1 cellular context compared by ENCODE assay signal in the genomic region with DNA sequence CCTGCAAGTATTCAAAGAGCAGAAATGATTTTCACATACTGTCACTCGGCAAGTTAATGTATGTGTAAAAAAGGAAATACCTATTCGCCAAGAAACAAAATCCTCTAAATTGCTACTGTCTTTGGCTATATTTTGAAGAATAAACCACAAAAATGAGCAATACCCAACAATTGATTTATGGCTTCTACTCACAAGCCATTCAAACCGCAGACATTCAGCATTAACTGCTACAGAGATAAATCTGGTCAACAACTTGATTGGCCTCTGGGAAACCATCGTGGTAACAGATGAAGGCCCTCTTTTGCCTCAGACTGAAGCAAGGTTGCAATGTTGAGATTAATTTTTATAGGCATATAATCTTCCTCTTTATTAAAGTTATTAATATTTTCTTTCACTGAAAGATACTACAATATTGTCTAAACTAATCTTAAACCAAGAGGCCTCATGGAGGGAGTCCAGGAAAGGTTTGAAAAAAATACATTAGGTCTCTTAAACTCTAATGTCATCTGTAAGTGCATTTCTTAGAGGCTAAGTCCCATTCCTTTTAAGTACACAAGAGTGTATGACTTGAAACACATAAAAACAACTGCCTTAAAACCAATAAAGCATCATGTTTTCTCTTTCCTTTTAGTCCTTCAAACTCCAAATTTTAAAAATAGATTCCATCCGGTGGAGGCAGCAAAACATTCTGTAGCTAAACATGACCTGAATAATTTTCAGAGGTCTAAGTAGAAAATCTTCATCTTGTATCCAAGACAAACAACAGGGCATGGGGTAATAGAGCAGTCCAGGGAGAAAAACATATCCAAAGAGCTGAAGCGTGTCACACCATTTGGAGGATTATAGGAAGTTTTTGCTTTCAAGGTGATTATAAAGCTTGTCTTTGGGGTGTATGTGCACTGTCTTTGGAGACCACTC.
TF ChIP-seq lines count a peak whose summit lies in the region.

No MANE protein-coding gene starts in this region.

TF ChIP-seq in endothelial cell of umbilical vein, 7 proteins besides CTCF, POLR2A, EP300 and RAD21:
- no peak for TF ChIP-seq POLR2AphosphoS5 (IDR thresholded peaks at IDR 0.05; ENCODE audit: insufficient read depth, low read depth, low read length)
- TF ChIP-seq, protein P1, sequence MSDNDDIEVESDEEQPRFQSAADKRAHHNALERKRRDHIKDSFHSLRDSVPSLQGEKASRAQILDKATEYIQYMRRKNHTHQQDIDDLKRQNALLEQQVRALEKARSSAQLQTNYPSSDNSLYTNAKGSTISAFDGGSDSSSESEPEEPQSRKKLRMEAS (IDR thresholded peaks at IDR 0.05; ENCODE audit: insufficient read depth, insufficient read length) = no peak
